Comparison of ENCODE assay signal across 1 cellular context in genomic region chr1:31306278-31306677, GRCh38.
A peak's percentile ranks its signal among the peaks of the same experiment; 100 is the strongest.
TF ChIP-seq lines count a peak whose summit lies in the region.

No MANE protein-coding gene starts in this region.

TF ChIP-seq in endothelial cell of umbilical vein, 7 proteins besides CTCF, POLR2A, EP300 and RAD21:
- TF ChIP-seq EZH2 (IDR thresholded peaks at IDR 0.05; ENCODE audit: borderline replicate concordance, low read depth, low read length, severe bottlenecking) (no peak), MYC (IDR thresholded peaks at IDR 0.05; ENCODE audit: low read depth, low read length) (no peak), POLR2AphosphoS5 (IDR thresholded peaks at IDR 0.05; ENCODE audit: insufficient read depth, low read depth, low read length) (no peak), FOS (IDR thresholded peaks at IDR 0.05; ENCODE audit: borderline replicate concordance, insufficient read depth, low read length) (peak; percentile 92), JUN (IDR thresholded peaks at IDR 0.05; ENCODE audit: borderline replicate concordance, insufficient read depth, insufficient read length, low read depth) (peak; percentile 73), MAX (IDR thresholded peaks at IDR 0.05; ENCODE audit: insufficient read depth, insufficient read length) (no peak), GATA2 (IDR thresholded peaks at IDR 0.05; ENCODE audit: insufficient read depth, insufficient read length, low read depth, low read length) (no peak)
